16 cellular contexts compared by ENCODE assay signal in genomic region chr1:27149714-27150113, GRCh38. TPM values are rescaled to one million over a fixed set of nuclear protein-coding genes. Genes with fewer than 3 reads are reported as not detected.
A peak's percentile ranks its signal among the peaks of the same experiment; 100 is the strongest.
DNase-seq lines count a peak whose midpoint lies in the region; ATAC-seq and TF ChIP-seq lines count a peak whose summit lies in the region.
"Had no signal": no experiment of that assay in that cellular context is flagged by ENCODE, and none has a peak within 500 bp of the region (broad histone marks: within the 10 kb centered on the region; RNA-seq: fewer than 3 reads in every experiment).

No MANE protein-coding gene starts in this region.

- H3K36me3 ChIP-seq in mammary epithelial cell (ENCODE audit: insufficient read depth, low read length) (no peaks in the 10 kb centered on the region), ascending aorta (no peaks in the 10 kb centered on the region)
- H3K36me3 ChIP-seq: Peyer's patch had no signal

- no peaks in the 10 kb centered on the region for H3K9me3 Mint-ChIP-seq in MCF 10A (ENCODE audit: unreplicated experiment)
- no peaks in the 10 kb centered on the region for H3K9me3 Mint-ChIP-seq in naive thymus-derived CD8-positive, alpha-beta T cell
- H3K9me3 Mint-ChIP-seq: dendritic cell treated with granulocyte-macrophage colony-stimulating factor and Interleukin-4, amounts not matched to agents 40 ng/mL and 50 ng/mL, for 4 days had no signal

- CTCF ChIA-PET in MCF 10A (lab: Yijun Ruan, JAX) (interaction anchor here (0.9 kb wide), 1 partner anchor 32 kb away, joined by 3 read pairs; no protein-coding TSS in a partner anchor), mammary epithelial cell (lab: Charles Lee; ENCODE audit: low non-redundant PET) (no interaction called here)

- no peak overlapping the region for H3K4me3 Mint-ChIP-seq in MCF 10A (ENCODE audit: unreplicated experiment)
- H3K4me3 Mint-ChIP-seq in naive thymus-derived CD8-positive, alpha-beta T cell: peak overlapping the region in 5 of 10 donors; percentile 20 to 81 (median 34)
- H3K4me3 Mint-ChIP-seq: activated CD8-positive, alpha-beta memory T cell treated with anti-CD3 and anti-CD28 coated beads, Interleukin-2, amount 10 ng/mL, durations not matched to agents 7 days and 5 days; dendritic cell treated with granulocyte-macrophage colony-stimulating factor and Interleukin-4, amounts not matched to agents 40 ng/mL and 50 ng/mL, for 4 days had no signal

- H3K4me3 ChIP-seq in mammary epithelial cell (replicated peaks in 1 of 3; ENCODE audit: insufficient read depth in 1 of 3, low read depth in 2 of 3, low read length in 3 of 3) (no peak overlapping the region), ascending aorta (no peak overlapping the region)
- H3K4me3 ChIP-seq: Peyer's patch had no signal

- 76% methylated on average over 4 of the region's 4 CpGs for WGBS in mammary epithelial cell (ENCODE audit: low coverage, missing lambda C conversion rate)

- peaks cover 54% of the 10 kb centered on the region for H3K4me1 ChIP-seq in mammary epithelial cell (ENCODE audit: insufficient read depth, low read length)
- peaks cover 35 to 49% of the 10 kb centered on the region in 2 donors for H3K4me1 ChIP-seq in ascending aorta

- BruUV-seq in MCF 10A (replicated peaks; lab: Mats Ljungman, UMichigan) (no TSS peak), mammary epithelial cell (replicated peaks; lab: Mats Ljungman, UMichigan) (no TSS peak)

- no peak overlapping the region for H3K27ac ChIP-seq in mammary epithelial cell (ENCODE audit: insufficient read depth, low read depth, low read length)
- H3K27ac ChIP-seq in ascending aorta: peak overlapping the region; percentile 25 to 49
- H3K27ac ChIP-seq in temporal lobe (ENCODE audit: low read depth, low read length): peak overlapping the region; percentile 55

- no peak for ATAC-seq in naive thymus-derived CD8-positive, alpha-beta T cell
- ATAC-seq in HG03571 (IDR thresholded peaks at IDR 0.05; ENCODE audit: unreplicated experiment) (no peak), GM21515 (IDR thresholded peaks at IDR 0.05; ENCODE audit: unreplicated experiment) (no peak)
- ATAC-seq: activated CD8-positive, alpha-beta memory T cell treated with anti-CD3 and anti-CD28 coated beads, Interleukin-2, amount 10 ng/mL, durations not matched to agents 7 days and 5 days; sciatic nerve; SK-N-SH treated with all-trans-retinoic acid at 6 μM for 48 hours had no signal

- H3K27me3 ChIP-seq in mammary epithelial cell (ENCODE audit: insufficient read depth, low read length): no peaks in the 10 kb centered on the region
- no peaks in the 10 kb centered on the region for H3K27me3 ChIP-seq in ascending aorta
- H3K27me3 ChIP-seq: Peyer's patch had no signal

- no peak overlapping the region for H3K4me2 ChIP-seq in mammary epithelial cell (ENCODE audit: insufficient read depth, low read depth, low read length)

- DNase-seq in MCF 10A (ENCODE audit: unreplicated experiment) (no peak), mammary epithelial cell (no peak), ascending aorta (ENCODE audit: low spot score in 2 of 2) (no peak), pons (ENCODE audit: low spot score) (no peak)
- no peak for DNase-seq in naive thymus-derived CD8-positive, alpha-beta T cell
- DNase-seq: activated CD8-positive, alpha-beta memory T cell treated with anti-CD3 and anti-CD28 coated beads, Interleukin-2, amount 10 ng/mL, durations not matched to agents 7 days and 5 days; activated gamma-delta T cell; NCI-H1417 treated with DMSO at 0.1 percent for 48 hours; Peyer's patch; stimulated activated CD4-positive, alpha-beta T cell treated with anti-CD3 and anti-CD28 coated beads, Interleukin-4, amount 100 ng/mL, for 1 hour had no signal

- H3K27ac Mint-ChIP-seq in MCF 10A (ENCODE audit: low read depth, unreplicated experiment): peak overlapping the region; percentile 31
- H3K27ac Mint-ChIP-seq in naive thymus-derived CD8-positive, alpha-beta T cell: peak overlapping the region in 9 of 10 donors; percentile 32 to 81 (median 74)
- H3K27ac Mint-ChIP-seq: activated CD8-positive, alpha-beta memory T cell treated with anti-CD3 and anti-CD28 coated beads, Interleukin-2, amount 10 ng/mL, durations not matched to agents 7 days and 5 days; dendritic cell treated with granulocyte-macrophage colony-stimulating factor and Interleukin-4, amounts not matched to agents 40 ng/mL and 50 ng/mL, for 4 days had no signal

- POLR2A ChIA-PET in MCF 10A (lab: Yijun Ruan, JAX): interaction anchor here (1.0 to 7.1 kb wide), 2 partner anchors 35 to 38 kb away, joined by 3 to 69 read pairs; no protein-coding TSS in a partner anchor
- POLR2A ChIA-PET in naive thymus-derived CD8-positive, alpha-beta T cell (lab: Charles Lee): interaction anchor here (8.7 kb wide), 1 partner anchor 10 kb away, joined by 199 read pairs; no protein-coding TSS in a partner anchor

- no peak overlapping the region for H2AFZ ChIP-seq in mammary epithelial cell (ENCODE audit: low read depth, low read length)

- H3K9me3 ChIP-seq in mammary epithelial cell (replicated peaks; ENCODE audit: insufficient read depth, low read length) (no peaks in the 10 kb centered on the region), ascending aorta (no peaks in the 10 kb centered on the region)
- H3K9me3 ChIP-seq: Peyer's patch had no signal

- dilution Hi-C loops in mammary epithelial cell (cut with HindIII; ENCODE audit: low sequenced_read_pairs): no loop called here

- H3K9ac ChIP-seq in mammary epithelial cell (ENCODE audit: insufficient read depth, low read length): no peak overlapping the region

- no peaks in the 10 kb centered on the region for H4K20me1 ChIP-seq in mammary epithelial cell (ENCODE audit: insufficient read depth, low read length)

- H3K27me3 Mint-ChIP-seq in MCF 10A (ENCODE audit: insufficient read depth, unreplicated experiment): no peaks in the 10 kb centered on the region
- H3K27me3 Mint-ChIP-seq in naive thymus-derived CD8-positive, alpha-beta T cell: no peaks in the 10 kb centered on the region
- H3K27me3 Mint-ChIP-seq: activated CD8-positive, alpha-beta memory T cell treated with anti-CD3 and anti-CD28 coated beads, Interleukin-2, amount 10 ng/mL, durations not matched to agents 7 days and 5 days; dendritic cell treated with granulocyte-macrophage colony-stimulating factor and Interleukin-4, amounts not matched to agents 40 ng/mL and 50 ng/mL, for 4 days had no signal

- in situ Hi-C loops in mammary epithelial cell (cut with MboI; ENCODE audit: low sequenced_read_pairs in 2 of 2): loop anchor here in 1 of 2 donors (5.0 kb wide), 1 partner anchor 37 kb away; no protein-coding TSS in a partner anchor

- H3K79me2 ChIP-seq in mammary epithelial cell (ENCODE audit: insufficient read depth, low read length): peaks cover 97% of the 10 kb centered on the region

- TF ChIP-seq CTCF in MCF 10A (IDR thresholded peaks at IDR 0.05; ENCODE audit: unreplicated experiment) (no peak), mammary epithelial cell (conservative IDR thresholded peaks at IDR 0.05 in 1 of 2, IDR thresholded peaks at IDR 0.05 in 1 of 2; ENCODE audit: extremely low read depth in 1 of 2, insufficient read depth in 1 of 2, low read depth in 1 of 2, low read length in 2 of 2) (no peak), ascending aorta (IDR thresholded peaks at IDR 0.05) (no peak)

- H3K36me3 Mint-ChIP-seq in MCF 10A (ENCODE audit: insufficient read depth, unreplicated experiment): no peaks in the 10 kb centered on the region
- H3K36me3 Mint-ChIP-seq in naive thymus-derived CD8-positive, alpha-beta T cell: peaks cover 0 to 6% (median 4%) of the 10 kb centered on the region in 3 donors

- intact Hi-C loops in MCF 10A (cut with micrococcal nuclease) (no loop called here), mammary epithelial cell (cut with micrococcal nuclease) (no loop called here), ascending aorta (cut with DNase I) (loop anchor here (5.0 kb wide), 1 partner anchor 107 kb away; no protein-coding TSS in a partner anchor)

- peaks cover 64% of the 10 kb centered on the region for H3K4me1 Mint-ChIP-seq in MCF 10A (ENCODE audit: insufficient read depth, unreplicated experiment)
- peaks cover 46 to 71% (median 69%) of the 10 kb centered on the region in 4 donors for H3K4me1 Mint-ChIP-seq in naive thymus-derived CD8-positive, alpha-beta T cell

RNA-seq across cellular contexts. Expression of gene SLC9A1, which starts 5.2 kb away (rescaled TPM):
- total RNA-seq in MCF 10A (2022): 70.5 and 88.8 TPM in 2 replicates
- total RNA-seq in mammary epithelial cell: 100 to 1,000 TPM in 1 of 2 donors, 1 to 10 TPM in 1; 9.5 to 124 TPM
- 16.7 TPM for polyA plus RNA-seq in mammary epithelial cell
- 203 TPM for polyA minus RNA-seq in mammary epithelial cell
- 22.0 TPM for total RNA-seq in ascending aorta
- 10 to 100 TPM; 16.2 to 17.7 TPM for total RNA-seq in naive thymus-derived CD8-positive, alpha-beta T cell
- polyA plus RNA-seq in naive thymus-derived CD8-positive, alpha-beta T cell: 10 to 100 TPM in 1 of 3 donors, 1 to 10 TPM in 2; 4.5 to 14.2 (median 8.5) TPM
- total RNA-seq in temporal lobe: 2.5 TPM
